Comparison of ENCODE assay signal across 21 cellular contexts in genomic region chr17:38766341-38766740, GRCh38. TPM values are rescaled to one million over a fixed set of nuclear protein-coding genes. Genes with fewer than 3 reads are reported as not detected.
DNase-seq lines count a peak whose midpoint lies in the region; ATAC-seq and TF ChIP-seq lines count a peak whose summit lies in the region.
"Had no signal": no experiment of that assay in that cellular context is flagged by ENCODE, and none has a peak within 500 bp of the region (broad histone marks: within the 10 kb centered on the region; RNA-seq: fewer than 3 reads in every experiment).

No MANE protein-coding gene starts in this region.

- H3K4me3 ChIP-seq in naive thymus-derived CD4-positive, alpha-beta T cell (ENCODE audit: low read length), result no peak overlapping the region
- H3K4me3 ChIP-seq: HAP-1, MG63 had no signal

- H3K36me3 ChIP-seq in naive thymus-derived CD4-positive, alpha-beta T cell (ENCODE audit: control insufficient read depth in 2 of 3, insufficient read depth in 3 of 3, low read length in 3 of 3), result peaks cover 8 to 95% (median 20%) of the 10 kb centered on the region in 3 experiments

- POLR2A ChIA-PET in RWPE1 (lab: Yijun Ruan, JAX; ENCODE audit: low non-redundant PET), result no interaction called here
- POLR2A ChIA-PET in naive thymus-derived CD4-positive, alpha-beta T cell (lab: Charles Lee), result interaction anchor here (1.2 kb wide), 1 partner anchor 9 kb away, joined by 5 read pairs; no protein-coding TSS in a partner anchor

- H3K4me1 Mint-ChIP-seq in naive thymus-derived CD4-positive, alpha-beta T cell, result peaks cover 4 to 9% (median 5%) of the 10 kb centered on the region in 7 donors

- peaks cover 0 to 22% of the 10 kb centered on the region in 2 donors for H3K36me3 Mint-ChIP-seq in activated naive CD4-positive, alpha-beta T cell treated with anti-CD3 and anti-CD28 coated beads, Interleukin-2, amount 50 U/mL, for 72 hours
- H3K36me3 Mint-ChIP-seq in naive thymus-derived CD4-positive, alpha-beta T cell, result peaks cover 8 to 58% (median 25%) of the 10 kb centered on the region in 5 donors

- no peaks in the 10 kb centered on the region for H3K27me3 ChIP-seq in naive thymus-derived CD4-positive, alpha-beta T cell (ENCODE audit: control insufficient read depth in 2 of 2, insufficient read depth in 2 of 2, low read length in 2 of 2)
- H3K27me3 ChIP-seq: MG63 had no signal

- intact Hi-C loops in naive thymus-derived CD4-positive, alpha-beta T cell (cut with micrococcal nuclease), result no loop called here

- DNase-seq in activated naive CD4-positive, alpha-beta T cell treated with anti-CD3 and anti-CD28 coated beads, Interleukin-2, amount 50 U/mL, for 72 hours (ENCODE audit: low spot score in 2 of 2), result no peak
- DNase-seq in activated naive CD4-positive, alpha-beta T cell treated with anti-CD3 and anti-CD28 coated beads, Interleukin-2, amount 50 U/mL, for 16 hours, result no peak
- no peak for DNase-seq in RWPE1 (ENCODE audit: low spot score)
- DNase-seq in naive thymus-derived CD4-positive, alpha-beta T cell, result no peak
- DNase-seq in ACHN, result no peak
- DNase-seq in AG20443 (ENCODE audit: low spot score), result no peak
- DNase-seq: AML-193, DMS153, GDM1, Kasumi-1, MG63, NCI-H1048, NCI-H1436 treated with DMSO at 0.1 percent for 48 hours, NCI-H2029, NCI-H345, NCI-H524 treated with DMSO at 0.1 percent for 48 hours, RPMI8226, SIG-M5 had no signal

- ATAC-seq in activated naive CD4-positive, alpha-beta T cell treated with anti-CD3 and anti-CD28 coated beads, Interleukin-2, amount 50 U/mL, for 72 hours, result no peak
- ATAC-seq in naive thymus-derived CD4-positive, alpha-beta T cell, result no peak
- ATAC-seq in GM21423 (IDR thresholded peaks at IDR 0.05; ENCODE audit: unreplicated experiment), result no peak

- H3K4me1 ChIP-seq in naive thymus-derived CD4-positive, alpha-beta T cell (ENCODE audit: control insufficient read depth in 2 of 2, insufficient read depth in 2 of 2, low read length in 2 of 2), result no peaks in the 10 kb centered on the region
- H3K4me1 ChIP-seq: HAP-1 had no signal

- no peaks in the 10 kb centered on the region for H3K9me3 Mint-ChIP-seq in activated naive CD4-positive, alpha-beta T cell treated with anti-CD3 and anti-CD28 coated beads, Interleukin-2, amount 50 U/mL, for 72 hours
- H3K9me3 Mint-ChIP-seq in naive thymus-derived CD4-positive, alpha-beta T cell, result no peaks in the 10 kb centered on the region
- H3K9me3 Mint-ChIP-seq: IgD-negative memory B cell had no signal

- H3K27me3 Mint-ChIP-seq in naive thymus-derived CD4-positive, alpha-beta T cell, result no peaks in the 10 kb centered on the region
- H3K27me3 Mint-ChIP-seq: IgD-negative memory B cell had no signal

- no peak overlapping the region for H3K4me3 Mint-ChIP-seq in naive thymus-derived CD4-positive, alpha-beta T cell
- H3K4me3 Mint-ChIP-seq: IgD-negative memory B cell had no signal

- TF ChIP-seq CTCF in RWPE1 (conservative IDR thresholded peaks at IDR 0.05; ENCODE audit: low read depth), result no peak

- no peaks in the 10 kb centered on the region for H3K9me3 ChIP-seq in naive thymus-derived CD4-positive, alpha-beta T cell (ENCODE audit: control insufficient read depth in 2 of 3, low read length in 3 of 3)
- H3K9me3 ChIP-seq: HAP-1, MG63 had no signal

- in situ Hi-C loops in ACHN (cut with HindIII; ENCODE audit: low pct_ligation_motif_present, low pct_unique_long_range_greater_than_20kb, low sequenced_read_pairs), result no loop called here

- peak overlapping the region; percentile 23 to 96 for H3K27ac Mint-ChIP-seq in activated naive CD4-positive, alpha-beta T cell treated with anti-CD3 and anti-CD28 coated beads, Interleukin-2, amount 50 U/mL, for 72 hours
- H3K27ac Mint-ChIP-seq in naive thymus-derived CD4-positive, alpha-beta T cell, result peak overlapping the region in 5 of 9 donors; percentile 12 to 86 (median 56)
- H3K27ac Mint-ChIP-seq: IgD-negative memory B cell had no signal

- CTCF ChIA-PET in RWPE1 (lab: Yijun Ruan, JAX), result interaction anchor here (0.6 kb wide), 1 partner anchor 16 kb away, joined by 3 read pairs; no protein-coding TSS in a partner anchor
- CTCF ChIA-PET in naive thymus-derived CD4-positive, alpha-beta T cell (lab: Charles Lee), result no interaction called here

- H3K27ac ChIP-seq in RWPE1, result peak overlapping the region; percentile 28
- H3K27ac ChIP-seq in naive thymus-derived CD4-positive, alpha-beta T cell (ENCODE audit: low read depth, low read length), result no peak overlapping the region

RNA-seq across cellular contexts. Expression of gene PSMB3, which starts 13.8 kb away (rescaled TPM):
- total RNA-seq in activated naive CD4-positive, alpha-beta T cell treated with anti-CD3 and anti-CD28 coated beads, Interleukin-2, amount 50 U/mL, for 72 hours, result 100 to 1,000 TPM; 339 to 405 TPM
- 100 to 1,000 TPM in 2 of 5 experiments, 10 to 100 TPM in 3; 60.8 to 287 (median 92.1) TPM for total RNA-seq in naive thymus-derived CD4-positive, alpha-beta T cell
- polyA plus RNA-seq in naive thymus-derived CD4-positive, alpha-beta T cell, result 100 to 1,000 TPM; 382 to 410 TPM

RNA-seq across cellular contexts. Expression of gene PCGF2, which starts 18.2 kb away (rescaled TPM):
- total RNA-seq in activated naive CD4-positive, alpha-beta T cell treated with anti-CD3 and anti-CD28 coated beads, Interleukin-2, amount 50 U/mL, for 72 hours, result 1 to 10 TPM; 3.1 to 6.9 TPM
- 1 to 10 TPM in 1 of 5 experiments, under 1 TPM in 1, not detected in 3; 0.34 to 2.7 TPM for total RNA-seq in naive thymus-derived CD4-positive, alpha-beta T cell
- under 1 TPM in 1 of 2 donors, not detected in 1; 0.09 TPM for polyA plus RNA-seq in naive thymus-derived CD4-positive, alpha-beta T cell
- polyA plus RNA-seq: IgD-negative memory B cell had no signal

RNA-seq across cellular contexts. Expression of gene PIP4K2B, which starts 33.0 kb away (rescaled TPM):
- 10 to 100 TPM; 38.4 to 45.5 TPM for total RNA-seq in activated naive CD4-positive, alpha-beta T cell treated with anti-CD3 and anti-CD28 coated beads, Interleukin-2, amount 50 U/mL, for 72 hours
- 10 to 100 TPM; 32.4 to 67.9 (median 49.1) TPM for total RNA-seq in naive thymus-derived CD4-positive, alpha-beta T cell
- 10 to 100 TPM; 17.5 to 18.6 TPM for polyA plus RNA-seq in naive thymus-derived CD4-positive, alpha-beta T cell

RNA-seq across cellular contexts. Expression of gene CISD3, which starts 36.2 kb away (rescaled TPM):
- total RNA-seq in activated naive CD4-positive, alpha-beta T cell treated with anti-CD3 and anti-CD28 coated beads, Interleukin-2, amount 50 U/mL, for 72 hours, result 10 to 100 TPM; 32.7 to 40.7 TPM
- 10 to 100 TPM in 3 of 5 experiments, 1 to 10 TPM in 2; 8.0 to 39.6 (median 12.9) TPM for total RNA-seq in naive thymus-derived CD4-positive, alpha-beta T cell
- 10 to 100 TPM; 33.0 to 39.0 TPM for polyA plus RNA-seq in naive thymus-derived CD4-positive, alpha-beta T cell

RNA-seq across cellular contexts. Expression of gene CWC25, which starts 58.8 kb away (rescaled TPM):
- total RNA-seq in activated naive CD4-positive, alpha-beta T cell treated with anti-CD3 and anti-CD28 coated beads, Interleukin-2, amount 50 U/mL, for 72 hours, result 10 to 100 TPM; 19.2 to 41.9 TPM
- 10 to 100 TPM; 33.0 to 69.5 (median 53.4) TPM for total RNA-seq in naive thymus-derived CD4-positive, alpha-beta T cell
- 1 to 10 TPM; 5.0 to 8.5 TPM for polyA plus RNA-seq in naive thymus-derived CD4-positive, alpha-beta T cell
